ENCODE assay signal across 8 cellular contexts in the genomic region with DNA sequence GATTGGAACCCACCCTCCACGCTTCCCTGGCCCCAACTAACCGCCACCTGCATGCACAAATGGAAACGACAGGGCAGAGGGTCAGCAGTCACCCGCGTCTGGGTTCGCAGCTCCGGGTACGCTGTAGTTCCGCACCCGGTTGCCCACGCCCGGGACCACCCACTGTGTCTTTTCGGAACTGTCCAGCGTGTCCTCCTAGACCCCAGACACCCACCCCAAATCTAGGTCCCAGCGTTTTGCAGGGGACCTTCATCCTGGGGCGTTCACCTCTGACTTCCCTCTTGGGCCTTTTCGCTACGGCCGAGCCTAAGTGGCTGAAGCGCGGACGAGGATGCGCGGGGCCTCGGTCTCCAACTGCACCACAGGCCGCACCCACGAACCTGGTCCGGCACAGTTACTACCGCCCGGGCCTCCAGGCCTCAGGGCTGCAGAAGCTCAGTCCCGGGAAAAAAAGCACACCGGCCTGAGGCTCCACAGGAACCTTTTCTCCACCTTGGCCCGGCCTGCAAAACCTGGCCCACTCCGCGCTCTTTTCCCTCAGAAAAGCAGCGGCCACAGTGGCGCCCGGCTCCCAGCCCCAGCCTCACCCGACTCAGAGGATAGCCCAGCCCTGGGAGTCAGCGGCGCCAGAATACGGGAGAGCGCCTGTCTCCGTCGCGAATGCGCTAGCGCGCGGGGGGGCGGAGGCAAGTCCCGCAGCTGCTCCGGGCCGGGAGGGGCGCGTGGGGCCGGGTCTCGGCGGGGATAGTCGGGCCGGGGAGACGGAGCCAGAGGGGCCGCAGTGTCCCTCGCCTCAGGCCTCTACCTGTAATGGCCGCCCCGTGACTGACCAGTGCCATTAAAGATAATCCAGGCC. TPM values are rescaled to one million over a fixed set of nuclear protein-coding genes. Genes with fewer than 3 reads are reported as not detected.
DNase-seq lines count a peak whose midpoint lies in the region; FAIRE-seq and TF ChIP-seq lines count a peak whose summit lies in the region.

TSS of gene ZFP30 (minus strand) at position 633 of the 856 bp plus-strand sequence. CDS start 7,643 bp downstream, outside the sequence.

- H3K36me3 Mint-ChIP-seq in CD8-positive, alpha-beta memory T cell, result peaks cover 4 to 19% (median 5%) of the 10 kb centered on the region in 3 donors
- H3K36me3 Mint-ChIP-seq in neural crest cell (ENCODE audit: low read depth), result peaks cover 35% of the 10 kb centered on the region
- H3K36me3 Mint-ChIP-seq in stimulated activated naive CD8-positive, alpha-beta T cell treated with anti-CD3 and anti-CD28 coated beads, Interleukin-15, Interleukin-2, amounts not matched to agents 100 ng/mL and 50 ng/mL, for 24 hours (ENCODE audit: low read depth), result peaks cover 40% of the 10 kb centered on the region

- POLR2A ChIA-PET in CD8-positive, alpha-beta memory T cell (lab: Charles Lee), result interaction anchor here (0.6 to 2.1 kb wide), 3 partner anchors 37 to 186 kb away, joined by 3 to 6 read pairs (median 6); partner anchors contain the start of genes ZNF540, ZNF570 and ZNF571

- H3K27me3 Mint-ChIP-seq in CD8-positive, alpha-beta memory T cell, result peaks cover 0 to 2% of the 10 kb centered on the region in 2 donors
- H3K27me3 Mint-ChIP-seq in neural crest cell (ENCODE audit: low read depth), result no peaks in the 10 kb centered on the region
- H3K27me3 Mint-ChIP-seq in stimulated activated naive CD8-positive, alpha-beta T cell treated with anti-CD3 and anti-CD28 coated beads, Interleukin-15, Interleukin-2, amounts not matched to agents 100 ng/mL and 50 ng/mL, for 24 hours, result no peaks in the 10 kb centered on the region

- H3K9me3 Mint-ChIP-seq in CD8-positive, alpha-beta memory T cell, result peaks cover 0 to 11% (median 0%) of the 10 kb centered on the region in 5 donors
- peaks cover 8% of the 10 kb centered on the region for H3K9me3 Mint-ChIP-seq in neural crest cell
- peaks cover 19% of the 10 kb centered on the region for H3K9me3 Mint-ChIP-seq in stimulated activated naive CD8-positive, alpha-beta T cell treated with anti-CD3 and anti-CD28 coated beads, Interleukin-15, Interleukin-2, amounts not matched to agents 100 ng/mL and 50 ng/mL, for 24 hours

- DNase-seq in CD8-positive, alpha-beta memory T cell, result peak; percentile 67 to 83 (median 76)
- peak; percentile 85 for DNase-seq in GM20000 (ENCODE audit: low spot score)
- DNase-seq in HTR-8/SVneo (ENCODE audit: insufficient read length, low spot score), result peak; percentile 75
- DNase-seq in Peyer's patch, result peak; percentile 80 to 93 (median 87)
- DNase-seq in activated effector memory CD4-positive, alpha-beta T cell treated with anti-CD3 and anti-CD28 coated beads, Interleukin-2, amount 50 U/mL, for 16 hours, result peak; percentile 92
- DNase-seq in fibroblast of villous mesenchyme (ENCODE audit: low read depth), result peak; percentile 90
- DNase-seq in neural crest cell (ENCODE audit: low read depth, low spot score), result peak; percentile 84

- peaks cover 18% of the 10 kb centered on the region for H3K4me1 ChIP-seq in CD8-positive, alpha-beta memory T cell (ENCODE audit: insufficient read depth, low read length)
- H3K4me1 ChIP-seq in Peyer's patch, result peaks cover 0 to 15% (median 4%) of the 10 kb centered on the region in 4 donors

- H3K9me3 ChIP-seq in CD8-positive, alpha-beta memory T cell (ENCODE audit: low read length), result no peaks in the 10 kb centered on the region
- H3K9me3 ChIP-seq in Peyer's patch, result no peaks in the 10 kb centered on the region

- CTCF ChIA-PET in CD8-positive, alpha-beta memory T cell (lab: Charles Lee), result no interaction called here

- no peaks in the 10 kb centered on the region for H3K36me3 ChIP-seq in CD8-positive, alpha-beta memory T cell (ENCODE audit: insufficient read depth, low read length)
- H3K36me3 ChIP-seq in Peyer's patch, result no peaks in the 10 kb centered on the region

- H3K4me3 ChIP-seq in CD8-positive, alpha-beta memory T cell (ENCODE audit: low read length), result peak within 1 kb of the TSS; percentile 86
- H3K4me3 ChIP-seq in Peyer's patch (peak within 1 kb of the TSS; percentile 64 to 82 (median 72)), fibroblast of villous mesenchyme (ENCODE audit: low read depth, low read length) (peak within 1 kb of the TSS; percentile 88)

- no peak for FAIRE-seq in HTR-8/SVneo (lab: Jason Lieb, UNC)

- no peak for TF ChIP-seq POLR2A in Peyer's patch (IDR thresholded peaks at IDR 0.05)

- no peaks in the 10 kb centered on the region for H3K27me3 ChIP-seq in CD8-positive, alpha-beta memory T cell (ENCODE audit: insufficient read depth, low read length, poor library complexity, severe bottlenecking)
- no peaks in the 10 kb centered on the region for H3K27me3 ChIP-seq in Peyer's patch

- H3K27ac Mint-ChIP-seq in CD8-positive, alpha-beta memory T cell, result peak within 1 kb of the TSS; percentile 88 to 97 (median 94)
- H3K27ac Mint-ChIP-seq in neural crest cell (ENCODE audit: unreplicated experiment), result peak within 1 kb of the TSS; percentile 98
- H3K27ac Mint-ChIP-seq in stimulated activated naive CD8-positive, alpha-beta T cell treated with anti-CD3 and anti-CD28 coated beads, Interleukin-15, Interleukin-2, amounts not matched to agents 100 ng/mL and 50 ng/mL, for 24 hours, result peak within 1 kb of the TSS; percentile 93

- peak within 1 kb of the TSS; percentile 92 to 99 (median 94) for H3K4me3 Mint-ChIP-seq in CD8-positive, alpha-beta memory T cell
- peak within 1 kb of the TSS; percentile 93 for H3K4me3 Mint-ChIP-seq in neural crest cell
- peak within 1 kb of the TSS; percentile 94 for H3K4me3 Mint-ChIP-seq in stimulated activated naive CD8-positive, alpha-beta T cell treated with anti-CD3 and anti-CD28 coated beads, Interleukin-15, Interleukin-2, amounts not matched to agents 100 ng/mL and 50 ng/mL, for 24 hours

- peak within 1 kb of the TSS; percentile 72 for H3K27ac ChIP-seq in CD8-positive, alpha-beta memory T cell (ENCODE audit: low read depth, low read length)
- peak within 1 kb of the TSS; percentile 82 to 90 (median 86) for H3K27ac ChIP-seq in Peyer's patch

- peaks cover 30 to 39% (median 35%) of the 10 kb centered on the region in 3 donors for H3K4me1 Mint-ChIP-seq in CD8-positive, alpha-beta memory T cell
- peaks cover 34% of the 10 kb centered on the region for H3K4me1 Mint-ChIP-seq in neural crest cell
- H3K4me1 Mint-ChIP-seq in stimulated activated naive CD8-positive, alpha-beta T cell treated with anti-CD3 and anti-CD28 coated beads, Interleukin-15, Interleukin-2, amounts not matched to agents 100 ng/mL and 50 ng/mL, for 24 hours (ENCODE audit: low read depth), result peaks cover 37% of the 10 kb centered on the region

- TF ChIP-seq CTCF in GM20000 (IDR thresholded peaks at IDR 0.05; ENCODE audit: extremely low read depth, missing control alignments) (no peak), Peyer's patch (IDR thresholded peaks at IDR 0.05) (peak in 1 of 6 experiments; percentile 1), fibroblast of villous mesenchyme (IDR thresholded peaks at IDR 0.05; ENCODE audit: insufficient read depth, low read depth, low read length) (no peak), neural crest cell (conservative IDR thresholded peaks at IDR 0.05) (no peak)

RNA-seq across cellular contexts. Expression of gene ZFP30, which starts in this region (rescaled TPM):
- total RNA-seq in CD8-positive, alpha-beta memory T cell, result 10 to 100 TPM; 10.1 to 11.4 TPM
- polyA plus RNA-seq in CD8-positive, alpha-beta memory T cell, result 2.1 TPM
- total RNA-seq in Peyer's patch (10 to 100 TPM in 1 of 4 donors, 1 to 10 TPM in 3; 3.3 to 13.1 (median 5.5) TPM), fibroblast of villous mesenchyme (21.6 and 25.1 TPM in 2 replicates), neural crest cell (31.8 TPM in 2 replicates)

Comparison
In these comparisons a context has a peak if more than half of its experiments do, and no peak if none do; other contexts are left out.
1. Peak in every context shown above with its lines: DNase-seq, H3K4me3 ChIP-seq and H3K27ac ChIP-seq.